27 cellular contexts compared by ENCODE assay signal in the genomic region with DNA sequence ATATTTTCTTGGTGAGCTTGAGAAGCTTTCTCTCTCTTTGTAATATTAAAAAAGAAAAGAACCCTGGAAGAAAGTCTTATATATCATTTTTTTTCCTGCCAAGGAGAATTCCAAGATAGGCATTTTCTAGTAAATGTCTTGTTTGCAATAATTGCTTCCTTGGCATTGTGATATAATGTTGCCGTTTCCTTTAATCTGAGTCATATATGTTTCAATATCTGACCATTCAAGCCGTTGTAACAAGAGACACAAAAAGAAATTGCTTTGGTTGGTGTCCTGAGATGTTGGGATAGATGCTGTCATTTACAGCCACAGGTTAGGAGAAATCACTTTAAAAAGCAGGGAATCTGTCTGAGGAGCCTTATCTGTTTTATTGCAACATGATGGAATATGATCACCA.
"Had no signal": no experiment of that assay in that cellular context is flagged by ENCODE, and none has a peak within 500 bp of the region (broad histone marks: within the 10 kb centered on the region; RNA-seq: fewer than 3 reads in every experiment).

No MANE protein-coding gene starts in this region.

- H3K4me3 ChIP-seq: left lung, lower lobe of right lung, pancreas, prostate gland, skin epidermis, suprapubic skin, thoracic aorta, tibial artery, upper lobe of right lung had no signal

- H3K36me3 ChIP-seq: left lung, lower lobe of right lung, pancreas, prostate gland, suprapubic skin, thoracic aorta, tibial artery, upper lobe of right lung had no signal

- H3K27me3 ChIP-seq: left lung, pancreas, suprapubic skin, tibial artery, upper lobe of right lung had no signal

- H3K4me1 ChIP-seq: left lung, lower lobe of right lung, pancreas, prostate gland, suprapubic skin, tibial artery, upper lobe of right lung had no signal

- H3K27ac ChIP-seq: left lung, lower lobe of right lung, pancreas, prostate gland, skin epidermis, suprapubic skin, thoracic aorta, tibial artery, upper lobe of right lung had no signal

- DNase-seq: hypothalamus; immature natural killer cell; kidney; left colon; left lung; lower lobe of right lung; mammary epithelial cell; mesenchymal stem cell; naive thymus-derived CD8-positive, alpha-beta T cell; nucleus accumbens; pancreas; posterior cingulate gyrus; right cardiac atrium; stimulated activated CD4-positive, alpha-beta T cell treated with anti-CD3 and anti-CD28 coated beads, Interleukin-12 subunit alpha, Interleukin-12 subunit beta, amount 100 ng/mL, for 4 hours; stimulated activated CD4-positive, alpha-beta T cell treated with anti-CD3 and anti-CD28 coated beads, Interleukin-15, amount 100 ng/mL, for 24 hours; stimulated activated CD4-positive, alpha-beta T cell treated with anti-CD3 and anti-CD28 coated beads, Interleukin-2, amount 100 ng/mL, for 24 hours; stimulated activated CD4-positive, alpha-beta T cell treated with anti-CD3 and anti-CD28 coated beads, Interleukin-4, amount 100 ng/mL, for 1 hour; stimulated activated naive B cell treated with anti-CD40 and anti-IgM and Interleukin-4, amounts not matched to agents 10 μg/mL and 1 μg/mL and 100 μg/mL, for 72 hours; stimulated activated naive CD8-positive, alpha-beta T cell treated with anti-CD3 and anti-CD28 coated beads, Interleukin-15, Interleukin-2, amounts not matched to agents 100 U/mL and 50 U/mL, for 24 hours; tibial artery; trophoblast cell; upper lobe of right lung had no signal

- H3K9me3 ChIP-seq: left lung, pancreas, prostate gland, thoracic aorta, tibial artery, upper lobe of right lung had no signal

- ATAC-seq: left colon; left lung; lower lobe of right lung; naive thymus-derived CD8-positive, alpha-beta T cell; pancreas; right cardiac atrium; sciatic nerve; stimulated activated naive B cell treated with anti-CD40 and anti-IgM and Interleukin-4, amounts not matched to agents 10 μg/mL and 1 μg/mL and 100 μg/mL, for 72 hours; stimulated activated naive CD8-positive, alpha-beta T cell treated with anti-CD3 and anti-CD28 coated beads, Interleukin-15, Interleukin-2, amounts not matched to agents 100 U/mL and 50 U/mL, for 24 hours; upper lobe of right lung had no signal
